8 cellular contexts compared by ENCODE assay signal in genomic region chr10:43409385-43410109, GRCh38. TPM values are rescaled to one million over a fixed set of nuclear protein-coding genes. Genes with fewer than 3 reads are reported as not detected.
DNase-seq lines count a peak whose midpoint lies in the region; ATAC-seq and TF ChIP-seq lines count a peak whose summit lies in the region.

No MANE protein-coding gene starts in this region.

- peaks cover 36% of the 10 kb centered on the region for H3K79me2 ChIP-seq in OCI-LY1 (ENCODE audit: insufficient read depth, low read length)

- no peaks in the 10 kb centered on the region for H3K9me3 ChIP-seq in OCI-LY1 (ENCODE audit: low read length)
- no peaks in the 10 kb centered on the region for H3K9me3 ChIP-seq in heart left ventricle

- WGBS in heart left ventricle, 4 donors, result 8 to 20% (median 13%) methylated on average over 41 to 46 of the region's 46 CpGs

- peaks cover 14% of the 10 kb centered on the region for H3K36me3 ChIP-seq in OCI-LY1 (ENCODE audit: insufficient read depth, low read length)
- H3K36me3 ChIP-seq in heart left ventricle, result no peaks in the 10 kb centered on the region

- TF ChIP-seq CTCF in GM12865 (IDR thresholded peaks at IDR 0.05; ENCODE audit: insufficient read depth, low read depth, low read length, missing control alignments) (no peak), OCI-LY1 (IDR thresholded peaks at IDR 0.05; ENCODE audit: low read length) (no peak), heart left ventricle (IDR thresholded peaks at IDR 0.05) (no peak)

- H4K20me1 ChIP-seq in OCI-LY1 (ENCODE audit: insufficient read depth, low read length), result no peaks in the 10 kb centered on the region

- H3K9me2 ChIP-seq in OCI-LY1 (ENCODE audit: low read depth, low read length), result no peaks in the 10 kb centered on the region

- DNase-seq in GM12865 (ENCODE audit: low read depth) (peak; percentile 75), heart left ventricle (peak; percentile 35 to 71 (median 56)), sciatic nerve (ENCODE audit: low spot score) (peak; percentile 69), D341Med (ENCODE audit: low spot score) (no peak), NCI-H1930 (lab: John Stamatoyannopoulos, UW) (no peak)
- DNase-seq in activated effector memory CD4-positive, alpha-beta T cell treated with Interleukin-2 at 50 U/mL for 16 hours, result peak; percentile 68

- H3K27ac ChIP-seq in OCI-LY1 (ENCODE audit: low read depth, low read length, poor library complexity, severe bottlenecking) (peak overlapping the region; percentile 85), heart left ventricle (peak overlapping the region; percentile 78 to 100 (median 98))

- H3K4me1 ChIP-seq in OCI-LY1 (ENCODE audit: insufficient read depth, low read length, severe bottlenecking), result peaks cover 35% of the 10 kb centered on the region
- H3K4me1 ChIP-seq in heart left ventricle, result peaks cover 12 to 40% (median 27%) of the 10 kb centered on the region in 12 donors

- H2AFZ ChIP-seq in OCI-LY1 (ENCODE audit: low read length), result no peak overlapping the region

- H3K4me3 ChIP-seq in GM12865 (ENCODE audit: low read depth, low read length), result peak overlapping the region; percentile 80
- peak overlapping the region; percentile 95 for H3K4me3 ChIP-seq in OCI-LY1 (ENCODE audit: low read depth, low read length, poor library complexity, severe bottlenecking)
- peak overlapping the region; percentile 45 to 90 (median 83) for H3K4me3 ChIP-seq in heart left ventricle

- H3K4me2 ChIP-seq in OCI-LY1 (ENCODE audit: low read length), result peak overlapping the region; percentile 97

- H3K27me3 ChIP-seq in OCI-LY1 (ENCODE audit: insufficient read depth, low read length) (no peaks in the 10 kb centered on the region), heart left ventricle (no peaks in the 10 kb centered on the region)

- ATAC-seq in heart left ventricle (peak in 1 of 4 donors; percentile 1), sciatic nerve (no peak), esophagus mucosa (no peak)

- H3F3A ChIP-seq in OCI-LY1 (ENCODE audit: insufficient read depth, low read length), result 0 out of 2 replicates have a peak, but pooled peaks cover 3% of the 10 kb centered on the region

- H3K9ac ChIP-seq in OCI-LY1 (ENCODE audit: low read length), result peak overlapping the region; percentile 99

- intact Hi-C loops in heart left ventricle (cut with DNase I) (loop anchor here in 2 of 10 donors (1.0 kb wide), 2 partner anchors 11 to 27 kb away; no protein-coding TSS in a partner anchor), sciatic nerve (cut with DNase I) (no loop called here)

- no peak for TF ChIP-seq POLR2A in heart left ventricle (IDR thresholded peaks at IDR 0.05)

RNA-seq across cellular contexts. Expression of gene HNRNPF, which starts 0.6 kb away (rescaled TPM):
- total RNA-seq in heart left ventricle (100 to 1,000 TPM in 1 of 9 donors, 10 to 100 TPM in 8; 60.4 to 142 (median 79.1) TPM), sciatic nerve (130 TPM), esophagus mucosa (170 TPM)
- 10 to 100 TPM; 24.0 to 95.2 TPM for polyA plus RNA-seq in heart left ventricle

RNA-seq across cellular contexts. Expression of gene ZNF487, which starts 27.4 kb away (rescaled TPM):
- total RNA-seq in heart left ventricle (1 to 10 TPM; 1.8 to 5.1 (median 2.4) TPM), sciatic nerve (14.3 TPM), esophagus mucosa (2.9 TPM)
- polyA plus RNA-seq in heart left ventricle, result 1 to 10 TPM; 2.2 to 3.4 TPM

RNA-seq across cellular contexts. Expression of gene FXYD4, which starts 38.1 kb away (rescaled TPM):
- total RNA-seq in heart left ventricle, result not detected
- polyA plus RNA-seq in heart left ventricle, result under 1 TPM in 1 of 2 donors, not detected in 1; 0.14 TPM
- not detected for total RNA-seq in sciatic nerve
- total RNA-seq in esophagus mucosa, result not detected

Comparison
In these comparisons a context has a peak if more than half of its experiments do, and no peak if none do; other contexts are left out.
1. DNase-seq: peak in GM12865 (single experiment), activated effector memory CD4-positive, alpha-beta T cell treated with Interleukin-2 at 50 U/mL for 16 hours (single experiment), heart left ventricle (5 of 5) and sciatic nerve (single experiment); none in D341Med (single experiment) and NCI-H1930 (0 of 2).
2. Peak in every context shown above with its lines, with median percentiles within 50 percentile points of each other: H3K4me3 ChIP-seq.